9 cellular contexts compared by ENCODE assay signal in the genomic region with DNA sequence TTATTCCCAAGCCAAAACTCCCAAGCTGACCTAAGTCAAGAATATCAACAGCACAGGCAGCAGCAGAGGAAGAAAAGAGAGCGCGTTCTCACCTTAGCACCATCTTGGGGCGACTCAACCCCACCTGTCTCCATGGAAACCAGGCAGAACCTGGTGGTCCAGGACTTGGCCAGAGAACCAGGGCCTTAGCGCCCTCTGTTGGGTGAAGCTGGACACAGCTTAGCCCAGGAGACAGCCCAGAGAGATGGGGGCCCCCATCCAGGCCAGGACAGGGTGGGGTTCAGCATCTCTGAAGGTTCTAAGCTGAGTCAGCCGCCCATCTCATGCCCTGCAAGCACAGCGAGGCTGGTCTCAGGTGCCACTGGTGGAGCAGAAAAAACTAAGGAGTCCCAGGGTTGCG.
DNase-seq lines count a peak whose midpoint lies in the region; TF ChIP-seq lines count a peak whose summit lies in the region.
"Had no signal": no experiment of that assay in that cellular context is flagged by ENCODE, and none has a peak within 500 bp of the region (broad histone marks: within the 10 kb centered on the region; RNA-seq: fewer than 3 reads in every experiment).

No MANE protein-coding gene starts in this region.

- H2AFZ ChIP-seq in SU-DHL-6 (ENCODE audit: low read depth, low read length, severe bottlenecking), result no peak overlapping the region

- no peak overlapping the region for H3K9ac ChIP-seq in SU-DHL-6 (ENCODE audit: low read length)
- H3K9ac ChIP-seq in colonic mucosa (ENCODE audit: low read depth in 2 of 2, low read length in 2 of 2), result no peak overlapping the region

- H3K36me3 ChIP-seq in BE2C, result no peaks in the 10 kb centered on the region
- H3K36me3 ChIP-seq in SU-DHL-6 (ENCODE audit: low read length), result no peaks in the 10 kb centered on the region
- no peaks in the 10 kb centered on the region for H3K36me3 ChIP-seq in colonic mucosa

- H4K20me1 ChIP-seq in SU-DHL-6 (ENCODE audit: low read depth, low read length), result no peaks in the 10 kb centered on the region

- peak; percentile 44 for DNase-seq in BE2C
- DNase-seq in iris pigment epithelial cell (ENCODE audit: low read depth), result peak; percentile 6
- DNase-seq in NCI-H345 (lab: John Stamatoyannopoulos, UW), result no peak
- no peak for DNase-seq in colonic mucosa
- DNase-seq in NCI-H526 treated with DMSO at 0.1 percent for 48 hours (lab: John Stamatoyannopoulos, UW), result no peak
- DNase-seq in DMS79 treated with DMSO at 0.1 percent for 48 hours (lab: John Stamatoyannopoulos, UW), result no peak
- DNase-seq: activated T-cell treated with anti-CD3 and anti-CD28 coated beads, Interleukin-2, amount 50 U/mL, for 4 hours had no signal

- intact Hi-C loops in colonic mucosa (cut with DNase I), result no loop called here

- H3F3A ChIP-seq in SU-DHL-6 (ENCODE audit: insufficient read depth), result no peaks in the 10 kb centered on the region

- H3K4me3 ChIP-seq in BE2C (ENCODE audit: low read depth, low read length) (no peak overlapping the region), SU-DHL-6 (ENCODE audit: insufficient read depth, low read length, poor library complexity, severe bottlenecking) (no peak overlapping the region), colonic mucosa (no peak overlapping the region)

- 0 out of 2 replicates have a peak, but pooled peaks cover 9% of the 10 kb centered on the region for H3K27me3 ChIP-seq in BE2C
- no peaks in the 10 kb centered on the region for H3K27me3 ChIP-seq in SU-DHL-6 (ENCODE audit: low read length)
- H3K27me3 ChIP-seq in colonic mucosa, result no peaks in the 10 kb centered on the region

- H3K4me1 ChIP-seq in BE2C (no peaks in the 10 kb centered on the region), colonic mucosa (no peaks in the 10 kb centered on the region)

- no peak overlapping the region for H3K4me2 ChIP-seq in SU-DHL-6 (ENCODE audit: low read depth, low read length, poor library complexity, severe bottlenecking)

- TF ChIP-seq CTCF in BE2C (IDR thresholded peaks at IDR 0.05; ENCODE audit: low read depth, low read length) (peak; percentile 65), GM12873 (IDR thresholded peaks at IDR 0.05; ENCODE audit: insufficient read depth, low read depth, low read length, missing control alignments) (peak; percentile 74), SU-DHL-6 (IDR thresholded peaks at IDR 0.05; ENCODE audit: insufficient read depth, low read length, poor library complexity, severe bottlenecking) (peak; percentile 47), colonic mucosa (IDR thresholded peaks at IDR 0.05) (no peak)

- no peaks in the 10 kb centered on the region for H3K9me2 ChIP-seq in SU-DHL-6 (replicated peaks; ENCODE audit: insufficient read depth, low read length)

- H3K9me3 ChIP-seq in BE2C (no peaks in the 10 kb centered on the region), SU-DHL-6 (ENCODE audit: insufficient read depth, low read length) (no peaks in the 10 kb centered on the region), colonic mucosa (no peaks in the 10 kb centered on the region)

- no peaks in the 10 kb centered on the region for H3K79me2 ChIP-seq in SU-DHL-6 (ENCODE audit: insufficient read depth, low read length)

- H3K27ac ChIP-seq in SU-DHL-6 (ENCODE audit: low read depth, low read length) (no peak overlapping the region), colonic mucosa (no peak overlapping the region)

Comparison
In these comparisons a context has a peak if more than half of its experiments do, and no peak if none do; other contexts are left out.
1. DNase-seq: peak in BE2C (single experiment) and iris pigment epithelial cell (single experiment); none in NCI-H345 (single experiment), colonic mucosa (single experiment), NCI-H526 treated with DMSO at 0.1 percent for 48 hours (single experiment) and DMS79 treated with DMSO at 0.1 percent for 48 hours (single experiment).